ENCODE assay signal across 14 cellular contexts in the genomic region with DNA sequence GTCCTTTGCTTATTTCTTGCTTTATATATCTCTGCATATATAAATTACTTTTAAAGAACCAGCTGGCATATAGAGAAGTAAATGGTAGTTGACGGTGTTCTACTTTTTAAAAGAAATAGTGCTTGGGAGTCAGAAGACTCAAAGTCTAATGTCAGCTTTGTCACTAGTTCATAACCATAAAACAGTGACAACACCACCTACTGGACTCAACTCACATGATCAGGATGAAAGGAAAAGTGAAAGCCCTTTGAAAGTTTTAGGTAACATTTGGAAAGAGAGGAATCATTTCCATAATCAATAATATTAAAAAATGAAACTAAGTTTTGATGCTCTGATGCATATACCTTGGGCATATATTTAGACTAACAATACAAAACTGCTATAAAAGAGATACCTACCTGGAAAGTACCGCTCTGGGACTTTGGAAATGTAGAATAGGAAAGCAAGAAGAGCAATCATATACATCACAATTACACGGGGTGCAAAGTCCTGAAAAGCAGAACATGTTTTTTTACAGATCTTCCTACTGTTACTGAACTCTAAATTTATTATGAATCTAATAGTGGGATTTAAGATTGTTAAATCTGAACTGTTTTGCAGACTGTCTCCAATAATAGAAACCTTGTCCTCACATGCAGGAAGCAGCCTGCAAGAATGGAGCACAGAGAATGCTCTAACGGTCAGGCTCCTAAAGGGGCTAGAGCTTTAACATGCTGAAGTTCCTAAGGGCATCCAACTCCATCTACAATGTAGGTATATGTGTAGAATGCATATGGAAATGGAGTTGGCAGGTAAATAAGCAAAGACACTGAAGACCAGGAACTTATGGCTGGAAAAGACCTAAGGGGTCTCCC. TPM values are rescaled to one million over a fixed set of nuclear protein-coding genes. Genes with fewer than 3 reads are reported as not detected.
DNase-seq lines count a peak whose midpoint lies in the region; ATAC-seq, FAIRE-seq and TF ChIP-seq lines count a peak whose summit lies in the region.
"Had no signal": no experiment of that assay in that cellular context is flagged by ENCODE, and none has a peak within 500 bp of the region (broad histone marks: within the 10 kb centered on the region; RNA-seq: fewer than 3 reads in every experiment).

No MANE protein-coding gene starts in this region.

- DNase-seq in GM12892 (ENCODE audit: insufficient read length), result no peak
- DNase-seq in HCT116 (ENCODE audit: low read depth, low spot score), result no peak
- DNase-seq in SK-N-SH, result no peak
- DNase-seq in left lung, result no peak
- no peak for DNase-seq in AG08395 (ENCODE audit: low spot score)
- no peak for DNase-seq in adrenal gland
- no peak for DNase-seq in NCI-H526 treated with DMSO at 0.1 percent for 48 hours (lab: John Stamatoyannopoulos, UW)
- DNase-seq in NCI-H128 (lab: John Stamatoyannopoulos, UW; ENCODE audit: unreplicated experiment), result no peak
- DNase-seq: activated CD8-positive, alpha-beta memory T cell treated with anti-CD3 and anti-CD28 coated beads, Interleukin-2, amount 50 U/mL, for 4 hours; body of pancreas; DMS153; NCI-H748 treated with DMSO at 0.1 percent for 48 hours; T-cell; upper lobe of right lung had no signal

- no peak for TF ChIP-seq POLR2A in GM12892 (IDR thresholded peaks at IDR 0.05; ENCODE audit: low read depth, low read length)
- no peak for TF ChIP-seq POLR2A in HCT116 (IDR thresholded peaks at IDR 0.05; ENCODE audit: borderline replicate concordance, extremely low read depth, insufficient read depth, insufficient read length)
- TF ChIP-seq POLR2A in adrenal gland (IDR thresholded peaks at IDR 0.05), result no peak

- H3K9me2 ChIP-seq in HCT116 (ENCODE audit: insufficient read depth) (no peaks in the 10 kb centered on the region), SK-N-SH (no peaks in the 10 kb centered on the region)

- POLR2A ChIA-PET in HCT116 (lab: Charles Lee), result no interaction called here
- POLR2A ChIA-PET in SK-N-SH (lab: Yijun Ruan, JAX), result no interaction called here

- H4K20me1 ChIP-seq in HCT116 (ENCODE audit: insufficient read depth) (no peaks in the 10 kb centered on the region), SK-N-SH (ENCODE audit: insufficient read depth) (no peaks in the 10 kb centered on the region)

- H3K79me2 ChIP-seq in HCT116 (ENCODE audit: insufficient read depth, low read length) (no peaks in the 10 kb centered on the region), SK-N-SH (ENCODE audit: insufficient read depth) (no peaks in the 10 kb centered on the region)

- no peak for TF ChIP-seq EP300 in SK-N-SH (IDR thresholded peaks at IDR 0.05; ENCODE audit: borderline replicate concordance in 1 of 2, low read depth in 1 of 2, low read length in 1 of 2)

- no peak overlapping the region for H3K4me2 ChIP-seq in HCT116 (ENCODE audit: low read length)
- H3K4me2 ChIP-seq in SK-N-SH, result no peak overlapping the region

- FAIRE-seq in GM12892 (lab: Jason Lieb, UNC), result peak; percentile 30

- peak in 2 of 3 experiments; percentile 12 to 38; a peak in 3 of 6 replicates for TF ChIP-seq CTCF in HCT116 (IDR thresholded peaks at IDR 0.05 in 2 of 3, conservative IDR thresholded peaks at IDR 0.05 in 1 of 3; ENCODE audit: borderline replicate concordance in 1 of 3, insufficient read depth in 1 of 3, low read depth in 2 of 3, low read length in 2 of 3)
- no peak; the same call in 1 of the 2 replicates for TF ChIP-seq CTCF in SK-N-SH (IDR thresholded peaks at IDR 0.05)
- no peak for TF ChIP-seq CTCF in left lung (IDR thresholded peaks at IDR 0.05)
- TF ChIP-seq CTCF in adrenal gland (IDR thresholded peaks at IDR 0.05), result peak in 1 of 6 experiments; percentile 3

- H3K36me3 ChIP-seq in HCT116 (ENCODE audit: control insufficient read depth in 1 of 2, insufficient read depth in 2 of 2, low read length in 2 of 2) (peaks cover 2 to 15% of the 10 kb centered on the region in 2 experiments; a peak in 1 of 4 replicates), SK-N-SH (replicated peaks in 1 of 2; ENCODE audit: control insufficient read depth in 1 of 2, insufficient read depth in 2 of 2, low read length in 1 of 2) (peaks cover 49 to 67% of the 10 kb centered on the region in 2 experiments), left lung (peaks cover 0 to 5% of the 10 kb centered on the region in 2 donors), adrenal gland (replicated peaks in 1 of 2) (no peaks in the 10 kb centered on the region)

- no peaks in the 10 kb centered on the region for H3K4me1 ChIP-seq in HCT116 (ENCODE audit: control insufficient read depth in 1 of 2, insufficient read depth in 2 of 2, low read length in 2 of 2)
- H3K4me1 ChIP-seq in SK-N-SH (ENCODE audit: control insufficient read depth in 1 of 2, insufficient read depth in 2 of 2, low read depth in 1 of 2, low read length in 1 of 2), result no peaks in the 10 kb centered on the region
- no peaks in the 10 kb centered on the region for H3K4me1 ChIP-seq in left lung
- H3K4me1 ChIP-seq in adrenal gland (replicated peaks in 1 of 2), result no peaks in the 10 kb centered on the region
- H3K4me1 ChIP-seq: body of pancreas, upper lobe of right lung had no signal

- peak; percentile 33; the same call in 1 of the 2 replicates for TF ChIP-seq RAD21 in HCT116 (IDR thresholded peaks at IDR 0.05; ENCODE audit: low read depth)
- 0 out of 2 replicates have a peak, but pooled peaks have one; percentile 13 for TF ChIP-seq RAD21 in SK-N-SH (IDR thresholded peaks at IDR 0.05; ENCODE audit: low read length)

- ATAC-seq in HCT116 (no peak), left lung (peak; percentile 57)
- ATAC-seq: body of pancreas, T-cell, upper lobe of right lung had no signal

- RAD21 ChIA-PET in HCT116 (lab: Charles Lee; ENCODE audit: low non-redundant PET in 1 of 2, low total read pairs in 2 of 2, uncharacterized antibody in 2 of 2, unreplicated experiment in 2 of 2), result no interaction called here

- BruUV-seq in HCT116 (replicated peaks; lab: Mats Ljungman, UMichigan), result no TSS peak

- H3K4me3 ChIP-seq in HCT116 (replicated peaks in 1 of 2; ENCODE audit: low read depth in 1 of 2, low read length in 2 of 2) (no peak overlapping the region), SK-N-SH (ENCODE audit: low read depth in 2 of 2, low read length in 1 of 2) (no peak overlapping the region), left lung (no peak overlapping the region), adrenal gland (peak overlapping the region in 1 of 4 donors; percentile 29)
- H3K4me3 ChIP-seq: body of pancreas, upper lobe of right lung had no signal

- CTCF ChIA-PET in HCT116 (lab: Charles Lee), result no interaction called here
- CTCF ChIA-PET in SK-N-SH (lab: Yijun Ruan, JAX), result interaction anchor here (0.7 to 0.9 kb wide), 2 partner anchors 14 to 309 kb away, joined by 3 read pairs; no protein-coding TSS in a partner anchor

- no peaks in the 10 kb centered on the region for H3K9me3 ChIP-seq in HCT116 (ENCODE audit: control insufficient read depth in 1 of 2, insufficient read depth in 1 of 2, low read depth in 1 of 2, low read length in 2 of 2)
- H3K9me3 ChIP-seq in SK-N-SH, result no peaks in the 10 kb centered on the region
- H3K9me3 ChIP-seq in left lung, result no peaks in the 10 kb centered on the region
- no peaks in the 10 kb centered on the region for H3K9me3 ChIP-seq in adrenal gland (replicated peaks in 1 of 3)
- H3K9me3 ChIP-seq: body of pancreas, upper lobe of right lung had no signal

- H3K27ac ChIP-seq in HCT116 (ENCODE audit: low read depth, low read length) (no peak overlapping the region), SK-N-SH (ENCODE audit: low read depth in 2 of 2, low read length in 1 of 2) (no peak overlapping the region), left lung (no peak overlapping the region), adrenal gland (no peak overlapping the region)
- H3K27ac ChIP-seq: body of pancreas, upper lobe of right lung had no signal

- H2AFZ ChIP-seq in HCT116 (ENCODE audit: low read depth, low read length, poor library complexity, severe bottlenecking) (no peak overlapping the region), SK-N-SH (ENCODE audit: low read depth) (no peak overlapping the region)

- H3K27me3 ChIP-seq in HCT116 (ENCODE audit: insufficient read depth, low read length), result no peaks in the 10 kb centered on the region
- H3K27me3 ChIP-seq in SK-N-SH (ENCODE audit: insufficient read depth), result no peaks in the 10 kb centered on the region
- no peaks in the 10 kb centered on the region for H3K27me3 ChIP-seq in left lung
- no peaks in the 10 kb centered on the region for H3K27me3 ChIP-seq in adrenal gland
- H3K27me3 ChIP-seq: body of pancreas, upper lobe of right lung had no signal

- intact Hi-C loops in HCT116 (cut with micrococcal nuclease), result no loop called here
- intact Hi-C loops in left lung (cut with DNase I), result no loop called here
- intact Hi-C loops in adrenal gland (cut with DNase I), result no loop called here

- no peaks in the 10 kb centered on the region for H3F3A ChIP-seq in SK-N-SH (replicated peaks; ENCODE audit: insufficient read depth)

- no peak overlapping the region for H3K9ac ChIP-seq in HCT116 (ENCODE audit: low read length)
- no peak overlapping the region for H3K9ac ChIP-seq in SK-N-SH

- WGBS in SK-N-SH (ENCODE audit: low lambda C conversion rate), result 96% methylated on average over 4 of the region's 4 CpGs
- WGBS in adrenal gland, 4 donors, result 55 to 64% (median 58%) methylated on average over 4 of the region's 4 CpGs

TF ChIP-seq in HCT116, 20 proteins besides CTCF, POLR2A, EP300 and RAD21 (continues in another document):
- TF ChIP-seq JUND (IDR thresholded peaks at IDR 0.05) (no peak), EZH2 (IDR thresholded peaks at IDR 0.05) (no peak), ELF1 (IDR thresholded peaks at IDR 0.05; ENCODE audit: borderline replicate concordance, low read depth) (no peak), CEBPB (IDR thresholded peaks at IDR 0.05; ENCODE audit: low read depth) (no peak), SRF (IDR thresholded peaks at IDR 0.05; ENCODE audit: low read depth) (no peak)

TF ChIP-seq in SK-N-SH, 30 proteins besides CTCF, POLR2A, EP300 and RAD21 (continues in another document):
- no peak for TF ChIP-seq FOSL2 (IDR thresholded peaks at IDR 0.05; ENCODE audit: borderline replicate concordance, low read depth)
- no peak for TF ChIP-seq MAX (IDR thresholded peaks at IDR 0.05; ENCODE audit: low read depth)
- no peak for TF ChIP-seq FOXM1 (IDR thresholded peaks at IDR 0.05; ENCODE audit: low read depth)
- no peak for TF ChIP-seq JUND (IDR thresholded peaks at IDR 0.05)

RNA-seq across cellular contexts. Expression of gene PAQR3, which starts 15.6 kb away (rescaled TPM):
- 5.5 TPM for polyA plus RNA-seq in GM12892 (2012; ENCODE audit: missing spikeins)
- total RNA-seq in HCT116 (2021; ENCODE audit: unreplicated experiment) (32.3 TPM), left lung (10 to 100 TPM; 12.5 to 12.9 TPM), adrenal gland (10 to 100 TPM in 1 of 8 donors, 1 to 10 TPM in 7; 2.4 to 14.1 (median 7.0) TPM)
- 8.9 and 12.4 TPM in 2 replicates for polyA plus RNA-seq in HCT116 (2012)
- polyA plus RNA-seq in SK-N-SH (2012; rRNA removed) (10.3 and 14.6 TPM in 2 replicates), adrenal gland (1 to 10 TPM; 1.1 to 7.9 (median 1.6) TPM)
- 17.5 and 19.5 TPM in 2 replicates for polyA plus RNA-seq in SK-N-SH (2012; cell fraction: cytosol; rRNA removed)
- 5.2 and 17.2 TPM in 2 replicates for polyA plus RNA-seq in SK-N-SH (2012; cell fraction: nucleus; rRNA removed)

Comparison
In these comparisons a context has a peak if more than half of its experiments do, and no peak if none do; other contexts are left out.
1. CTCF ChIP-seq: peak in HCT116 (2 of 3); none in SK-N-SH (single experiment) and left lung (0 of 2).